In the genomic region with DNA sequence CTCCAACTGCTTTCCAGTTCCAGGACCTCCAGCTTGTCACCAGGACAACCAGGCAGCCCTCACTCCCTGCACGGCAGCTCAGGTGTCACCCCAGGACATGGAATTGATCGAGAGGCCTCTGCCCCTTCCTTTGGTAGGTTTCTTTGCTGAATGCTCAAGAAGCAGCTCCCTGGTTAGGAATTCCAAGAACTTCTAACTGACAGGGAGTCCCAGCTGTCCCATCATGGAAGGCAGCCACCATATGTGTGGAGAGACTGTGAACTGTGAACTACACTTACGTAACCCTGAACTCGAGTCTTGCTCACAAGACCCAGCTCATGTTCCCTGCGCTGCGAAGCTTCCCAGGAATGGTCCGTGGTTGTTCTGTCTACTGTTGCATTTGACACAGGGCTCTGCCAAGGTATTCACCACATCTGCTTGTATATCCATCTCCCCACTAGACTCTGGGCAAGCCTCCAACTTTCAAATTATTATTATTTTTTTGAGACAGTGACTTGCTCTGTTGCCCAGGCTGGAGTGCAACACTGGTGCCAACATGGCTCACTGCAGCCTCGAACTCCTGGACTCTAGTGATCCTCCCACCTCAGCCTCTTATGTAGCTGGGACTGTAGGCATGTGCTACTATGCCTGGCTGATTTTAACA, we compare ENCODE assay signal across 18 cellular contexts. TPM values are rescaled to one million over a fixed set of nuclear protein-coding genes. Genes with fewer than 3 reads are reported as not detected.
DNase-seq lines count a peak whose midpoint lies in the region; ATAC-seq lines count a peak whose summit lies in the region.
"Had no signal": no experiment of that assay in that cellular context is flagged by ENCODE, and none has a peak within 500 bp of the region (broad histone marks: within the 10 kb centered on the region; RNA-seq: fewer than 3 reads in every experiment).

No MANE protein-coding gene starts in this region.

- H3K27me3 ChIP-seq in Karpas-422 (ENCODE audit: low read length), result no peaks in the 10 kb centered on the region
- H3K27me3 ChIP-seq: colonic mucosa had no signal

- no peaks in the 10 kb centered on the region for H3K4me1 ChIP-seq in Karpas-422 (ENCODE audit: low read length)
- H3K4me1 ChIP-seq: colonic mucosa had no signal

- H3K4me3 Mint-ChIP-seq in stimulated activated memory B cell treated with anti-CD40 and anti-IgM and Interleukin-4, amounts not matched to agents 10 μg/mL and 1 μg/mL and 100 μg/mL, for 72 hours, result no peak overlapping the region
- H3K4me3 Mint-ChIP-seq: T-cell had no signal

- peak overlapping the region; percentile 88 for H3K27ac Mint-ChIP-seq in stimulated activated memory B cell treated with anti-CD40 and anti-IgM and Interleukin-4, amounts not matched to agents 10 μg/mL and 1 μg/mL and 100 μg/mL, for 72 hours
- H3K27ac Mint-ChIP-seq: T-cell had no signal

- H3K4me1 Mint-ChIP-seq in stimulated activated memory B cell treated with anti-CD40 and anti-IgM and Interleukin-4, amounts not matched to agents 10 μg/mL and 1 μg/mL and 100 μg/mL, for 72 hours, result peaks cover 25% of the 10 kb centered on the region

- no peak overlapping the region for H3K9ac ChIP-seq in Karpas-422 (ENCODE audit: low read length)

- H3K79me2 ChIP-seq in Karpas-422 (ENCODE audit: low read length), result no peaks in the 10 kb centered on the region

- DNase-seq in Karpas-422 (peak; percentile 11), astrocyte of the hippocampus (ENCODE audit: low read depth, low spot score) (peak; percentile 10), islet precursor cell (peak; percentile 65), ureter (ENCODE audit: low spot score) (no peak)
- DNase-seq: aorta; colonic mucosa; hippocampal formation; left cardiac atrium; NCI-H1417; NCI-H524 treated with DMSO at 0.1 percent for 48 hours; stimulated activated CD4-positive, alpha-beta T cell treated with anti-CD3 and anti-CD28 coated beads, Interleukin-15, amount 100 ng/mL, for 24 hours; T-cell had no signal

- no peak overlapping the region for H3K27ac ChIP-seq in Karpas-422 (ENCODE audit: low read length)
- H3K27ac ChIP-seq: colonic mucosa had no signal

- H3K36me3 Mint-ChIP-seq in stimulated activated memory B cell treated with anti-CD40 and anti-IgM and Interleukin-4, amounts not matched to agents 10 μg/mL and 1 μg/mL and 100 μg/mL, for 72 hours, result no peaks in the 10 kb centered on the region
- H3K36me3 Mint-ChIP-seq: IgD-negative memory B cell, T-cell had no signal

- no peaks in the 10 kb centered on the region for H3K9me3 Mint-ChIP-seq in stimulated activated memory B cell treated with anti-CD40 and anti-IgM and Interleukin-4, amounts not matched to agents 10 μg/mL and 1 μg/mL and 100 μg/mL, for 72 hours
- H3K9me3 Mint-ChIP-seq: IgD-negative memory B cell, T-cell had no signal

- H3K27me3 Mint-ChIP-seq in stimulated activated memory B cell treated with anti-CD40 and anti-IgM and Interleukin-4, amounts not matched to agents 10 μg/mL and 1 μg/mL and 100 μg/mL, for 72 hours, result no peaks in the 10 kb centered on the region
- H3K27me3 Mint-ChIP-seq: IgD-negative memory B cell, T-cell had no signal

- no peaks in the 10 kb centered on the region for H3K9me2 ChIP-seq in Karpas-422 (replicated peaks; ENCODE audit: insufficient read depth, low read length)

- no peak overlapping the region for H2AFZ ChIP-seq in Karpas-422 (ENCODE audit: low read length)

- no peak for ATAC-seq in stimulated activated memory B cell treated with anti-CD40 and anti-IgM and Interleukin-4, amounts not matched to agents 10 μg/mL and 1 μg/mL and 100 μg/mL, for 72 hours
- ATAC-seq in GM19324 (IDR thresholded peaks at IDR 0.05; ENCODE audit: low FRiP score, unreplicated experiment), result no peak
- no peak for ATAC-seq in GM21717 (IDR thresholded peaks at IDR 0.05; ENCODE audit: unreplicated experiment)
- ATAC-seq: left cardiac atrium, T-cell had no signal

- no peaks in the 10 kb centered on the region for H4K20me1 ChIP-seq in Karpas-422 (ENCODE audit: insufficient read depth, low read depth, low read length)

- H3K4me3 ChIP-seq in Karpas-422 (ENCODE audit: low read length), result no peak overlapping the region
- H3K4me3 ChIP-seq: colonic mucosa had no signal

- no peaks in the 10 kb centered on the region for H3K36me3 ChIP-seq in Karpas-422 (ENCODE audit: insufficient read depth, low read length)
- H3K36me3 ChIP-seq: colonic mucosa had no signal

- H3K9me3 ChIP-seq in Karpas-422 (ENCODE audit: low read length), result no peaks in the 10 kb centered on the region
- H3K9me3 ChIP-seq: colonic mucosa had no signal

- H3K4me2 ChIP-seq in Karpas-422 (ENCODE audit: low read depth, low read length, poor library complexity, severe bottlenecking), result no peak overlapping the region

RNA-seq across cellular contexts. Expression of a gene that starts 35.7 kb away (rescaled TPM):
- total RNA-seq in Karpas-422 (2014; rRNA removed; shearing (Covaris generic); ENCODE audit: low replicate concordance), result 23.3 and 26.5 TPM in 2 replicates
- 15.1 TPM for total RNA-seq in ureter

RNA-seq across cellular contexts. Expression of a gene that starts 35.9 kb away (rescaled TPM):
- total RNA-seq in Karpas-422 (2014; rRNA removed; shearing (Covaris generic); ENCODE audit: low replicate concordance), result 195 and 298 TPM in 2 replicates
- 90.7 TPM for total RNA-seq in ureter

RNA-seq across cellular contexts. Expression of a gene that starts 53.2 kb away (rescaled TPM):
- not detected in 2 replicates for total RNA-seq in Karpas-422 (2014; rRNA removed; shearing (Covaris generic); ENCODE audit: low replicate concordance)
- 16.2 TPM for total RNA-seq in ureter
- total RNA-seq: aorta, left cardiac atrium, posterior vena cava, subcutaneous adipose tissue, T-cell had no signal

Comparison
In these comparisons a context has a peak if more than half of its experiments do, and no peak if none do; other contexts are left out.
1. RNA of a gene that starts 53.2 kb away (total RNA-seq): 16.2 TPM in ureter (single experiment); not detected in Karpas-422; every median in the first group is over 10 times any median in the second.